11 cellular contexts compared by ENCODE assay signal in the genomic region with DNA sequence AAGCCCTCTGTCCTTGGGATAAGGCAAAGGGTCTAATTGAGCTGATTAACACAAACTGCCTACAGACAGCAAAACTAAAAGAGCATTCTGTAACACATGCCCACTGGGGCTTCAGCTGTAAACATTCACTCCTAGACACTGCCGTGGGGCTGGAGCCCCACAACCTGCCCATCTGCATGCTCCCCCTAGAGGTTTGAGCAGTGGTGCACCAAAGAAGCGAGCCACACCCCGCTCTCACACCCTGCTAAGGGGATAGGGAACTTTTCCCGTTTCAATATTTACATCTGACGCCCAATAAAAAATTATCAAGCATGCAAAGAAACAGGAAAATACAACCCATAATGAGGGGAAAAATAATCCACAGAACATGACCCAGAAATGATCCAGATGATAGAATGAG. TPM values are rescaled to one million over a fixed set of nuclear protein-coding genes. Genes with fewer than 3 reads are reported as not detected.
A peak's percentile ranks its signal among the peaks of the same experiment; 100 is the strongest.
DNase-seq lines count a peak whose midpoint lies in the region; ATAC-seq, FAIRE-seq and TF ChIP-seq lines count a peak whose summit lies in the region.
"Had no signal": no experiment of that assay in that cellular context is flagged by ENCODE, and none has a peak within 500 bp of the region (broad histone marks: within the 10 kb centered on the region; RNA-seq: fewer than 3 reads in every experiment).

No MANE protein-coding gene starts in this region.

- peak overlapping the region; percentile 93 for H2AFZ ChIP-seq in Loucy (ENCODE audit: low read length)

- H3K9me3 ChIP-seq in Loucy (ENCODE audit: insufficient read depth, low read depth, low read length) (no peaks in the 10 kb centered on the region), small intestine (ENCODE audit: control insufficient read depth, low read depth) (no peaks in the 10 kb centered on the region)
- H3K9me3 ChIP-seq: testis had no signal

- no peak for FAIRE-seq in small intestine (lab: Jason Lieb, UNC)

- no peak for ATAC-seq in HG03565 (IDR thresholded peaks at IDR 0.05; ENCODE audit: unreplicated experiment)
- ATAC-seq: activated T-helper 17 cell treated with anti-CD3 and anti-CD28 coated beads, Interleukin-2, amount 50 U/mL, for 72 hours had no signal

- WGBS in small intestine, 3 donors, result 12 to 24% (median 20%) methylated on average over 5 of the region's 5 CpGs

- peak overlapping the region; percentile 55 for H3K4me2 ChIP-seq in Loucy (ENCODE audit: low read depth, low read length, poor library complexity, severe bottlenecking)

- H3K79me2 ChIP-seq in Loucy (ENCODE audit: insufficient read depth, low read length), result no peaks in the 10 kb centered on the region

- H3K4me3 ChIP-seq in Loucy (ENCODE audit: low read length, poor library complexity, severe bottlenecking) (no peak overlapping the region), astrocyte of the spinal cord (ENCODE audit: low read depth, low read length) (no peak overlapping the region), small intestine (ENCODE audit: low read depth in 1 of 2, low read length in 2 of 2) (no peak overlapping the region)
- H3K4me3 ChIP-seq: testis had no signal

- H3F3A ChIP-seq in Loucy (ENCODE audit: low read depth), result no peaks in the 10 kb centered on the region

- DNase-seq in activated effector memory CD4-positive, alpha-beta T cell treated with anti-CD3 and anti-CD28 coated beads, Interleukin-2, amount 50 U/mL, for 16 hours, result peak; percentile 63
- DNase-seq in activated effector memory CD4-positive, alpha-beta T cell treated with Interleukin-2 at 50 U/mL for 16 hours, result no peak
- DNase-seq in astrocyte of the spinal cord (ENCODE audit: low read depth, low spot score), result no peak
- peak; percentile 4 for DNase-seq in small intestine
- DNase-seq in GF-D8 (lab: John Stamatoyannopoulos, UW), result no peak
- no peak for DNase-seq in NCI-H2107 treated with DMSO at 0.1 percent for 48 hours (lab: John Stamatoyannopoulos, UW; ENCODE audit: unreplicated experiment)
- DNase-seq: NCI-H2107, testis had no signal

- H3K36me3 ChIP-seq in Loucy (ENCODE audit: insufficient read depth, low read length) (no peaks in the 10 kb centered on the region), small intestine (ENCODE audit: control insufficient read depth in 2 of 2, insufficient read depth in 2 of 2, low read length in 2 of 2) (no peaks in the 10 kb centered on the region)

- peaks cover 3% of the 10 kb centered on the region for H3K4me1 ChIP-seq in Loucy (ENCODE audit: insufficient read depth, low read length, poor library complexity, severe bottlenecking)
- H3K4me1 ChIP-seq in small intestine (ENCODE audit: control insufficient read depth in 2 of 2, insufficient read depth in 1 of 2, low read depth in 1 of 2, low read length in 1 of 2), result no peaks in the 10 kb centered on the region
- H3K4me1 ChIP-seq: testis had no signal

- no peaks in the 10 kb centered on the region for H4K20me1 ChIP-seq in Loucy (ENCODE audit: insufficient read depth, low read length, poor library complexity, severe bottlenecking)

- no peaks in the 10 kb centered on the region for H3K9me2 ChIP-seq in Loucy (replicated peaks; ENCODE audit: low read depth, low read length)

- H3K27me3 ChIP-seq in Loucy (ENCODE audit: insufficient read depth, low read length, poor library complexity, severe bottlenecking) (no peaks in the 10 kb centered on the region), small intestine (ENCODE audit: control insufficient read depth in 2 of 2, insufficient read depth in 2 of 2, low read length in 2 of 2) (no peaks in the 10 kb centered on the region)
- H3K27me3 ChIP-seq: testis had no signal

- no peak overlapping the region for H3K9ac ChIP-seq in Loucy (ENCODE audit: low read depth, low read length, poor library complexity, severe bottlenecking)

- in situ Hi-C loops in astrocyte of the spinal cord (cut with HindIII; ENCODE audit: low sequenced_read_pairs), result no loop called here

- TF ChIP-seq CTCF in Loucy (conservative IDR thresholded peaks at IDR 0.05; ENCODE audit: low read length) (peak; percentile 49), astrocyte of the spinal cord (IDR thresholded peaks at IDR 0.05; ENCODE audit: low read depth, low read length) (peak; percentile 42)

- H3K27ac ChIP-seq in small intestine (ENCODE audit: low read depth in 1 of 2, low read length in 1 of 2), result no peak overlapping the region
- H3K27ac ChIP-seq: testis had no signal

RNA-seq across cellular contexts. Expression of a gene that starts 46.9 kb away (rescaled TPM):
- polyA plus RNA-seq in small intestine, result 100 to 1,000 TPM in 1 of 3 donors, 10 to 100 TPM in 2; 73.8 to 102 (median 83.6) TPM

RNA-seq across cellular contexts. Expression of a gene that starts 58.4 kb away (rescaled TPM):
- 1 to 10 TPM in 1 of 3 donors, under 1 TPM in 1, not detected in 1; 0.75 to 2.0 TPM for polyA plus RNA-seq in small intestine

RNA-seq across cellular contexts. Expression of a gene that starts 58.6 kb away (rescaled TPM):
- 10 to 100 TPM in 1 of 3 donors, 1 to 10 TPM in 2; 7.0 to 17.8 (median 7.2) TPM for polyA plus RNA-seq in small intestine

Comparison
In these comparisons a context has a peak if more than half of its experiments do, and no peak if none do; other contexts are left out.
1. DNase-seq: peak in activated effector memory CD4-positive, alpha-beta T cell treated with anti-CD3 and anti-CD28 coated beads, Interleukin-2, amount 50 U/mL, for 16 hours (single experiment) and small intestine (single experiment); none in activated effector memory CD4-positive, alpha-beta T cell treated with Interleukin-2 at 50 U/mL for 16 hours (single experiment), astrocyte of the spinal cord (single experiment), GF-D8 (single experiment) and NCI-H2107 treated with DMSO at 0.1 percent for 48 hours (single experiment).